1 cellular context compared by ENCODE assay signal in the genomic region with DNA sequence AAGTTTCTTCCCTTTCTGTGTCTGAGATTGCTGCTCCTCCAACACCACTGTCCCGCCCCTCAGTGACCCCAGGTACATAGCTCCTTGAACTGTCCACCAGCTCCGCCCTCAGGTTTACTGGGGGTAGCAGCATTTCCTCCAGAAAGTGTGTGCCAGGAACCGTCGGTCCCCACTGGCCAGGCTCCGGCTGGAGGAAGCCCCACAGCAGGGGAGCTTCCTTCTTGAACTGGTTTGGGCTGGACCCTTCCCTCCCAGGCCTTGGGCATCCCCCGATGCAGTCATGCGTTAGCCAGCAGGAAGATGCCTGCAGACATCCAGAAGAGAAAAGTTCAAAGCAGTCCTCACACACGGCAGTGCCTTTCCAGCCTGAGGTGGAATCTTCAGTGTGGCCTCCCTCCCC.
TF ChIP-seq lines count a peak whose summit lies in the region.

No MANE protein-coding gene starts in this region.

TF ChIP-seq in K562, 482 proteins besides CTCF, POLR2A, EP300 and RAD21:
- no peak for TF ChIP-seq KLF16 (IDR thresholded peaks at IDR 0.05)
- TF ChIP-seq CBFB (CRISPR knock-in tag; IDR thresholded peaks at IDR 0.05) = no peak
- no peak for TF ChIP-seq ESRRB (CRISPR knock-in tag; IDR thresholded peaks at IDR 0.05; ENCODE audit: borderline replicate concordance)
- TF ChIP-seq, protein P1, sequence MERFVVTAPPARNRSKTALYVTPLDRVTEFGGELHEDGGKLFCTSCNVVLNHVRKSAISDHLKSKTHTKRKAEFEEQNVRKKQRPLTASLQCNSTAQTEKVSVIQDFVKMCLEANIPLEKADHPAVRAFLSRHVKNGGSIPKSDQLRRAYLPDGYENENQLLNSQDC (CRISPR knock-in tag; IDR thresholded peaks at IDR 0.05) = no peak
- TF ChIP-seq TEAD4 (IDR thresholded peaks at IDR 0.05; ENCODE audit: low read length) = no peak
- no peak for TF ChIP-seq TEAD4 (CRISPR knock-in tag; IDR thresholded peaks at IDR 0.05; ENCODE audit: borderline replicate concordance)
- TF ChIP-seq ZNF253 (CRISPR knock-in tag; conservative IDR thresholded peaks at IDR 0.05) = no peak
- TF ChIP-seq CAMTA2 (CRISPR knock-in tag; conservative IDR thresholded peaks at IDR 0.05) = no peak
- TF ChIP-seq, protein P2, sequence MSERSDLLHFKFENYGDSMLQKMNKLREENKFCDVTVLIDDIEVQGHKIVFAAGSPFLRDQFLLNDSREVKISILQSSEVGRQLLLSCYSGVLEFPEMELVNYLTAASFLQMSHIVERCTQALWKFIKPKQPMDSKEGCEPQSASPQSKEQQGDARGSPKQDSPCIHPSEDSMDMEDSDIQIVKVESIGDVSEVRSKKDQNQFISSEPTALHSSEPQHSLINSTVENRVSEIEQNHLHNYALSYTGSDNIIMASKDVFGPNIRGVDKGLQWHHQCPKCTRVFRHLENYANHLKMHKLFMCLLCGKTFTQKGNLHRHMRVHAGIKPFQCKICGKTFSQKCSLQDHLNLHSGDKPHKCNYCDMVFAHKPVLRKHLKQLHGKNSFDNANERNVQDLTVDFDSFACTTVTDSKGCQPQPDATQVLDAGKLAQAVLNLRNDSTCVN (CRISPR knock-in tag; IDR thresholded peaks at IDR 0.05) = no peak
- no peak for TF ChIP-seq ZNF445 (CRISPR knock-in tag; IDR thresholded peaks at IDR 0.05; ENCODE audit: low read depth)
- TF ChIP-seq HDAC3 (IDR thresholded peaks at IDR 0.05; ENCODE audit: borderline replicate concordance, partially characterized antibody) = no peak
- no peak for TF ChIP-seq SMARCE1 (IDR thresholded peaks at IDR 0.05)
- TF ChIP-seq SMAD4 (CRISPR knock-in tag; conservative IDR thresholded peaks at IDR 0.05) = no peak
- TF ChIP-seq MBD2 (IDR thresholded peaks at IDR 0.05; ENCODE audit: borderline replicate concordance, low read depth) = no peak
- TF ChIP-seq, protein P3, sequence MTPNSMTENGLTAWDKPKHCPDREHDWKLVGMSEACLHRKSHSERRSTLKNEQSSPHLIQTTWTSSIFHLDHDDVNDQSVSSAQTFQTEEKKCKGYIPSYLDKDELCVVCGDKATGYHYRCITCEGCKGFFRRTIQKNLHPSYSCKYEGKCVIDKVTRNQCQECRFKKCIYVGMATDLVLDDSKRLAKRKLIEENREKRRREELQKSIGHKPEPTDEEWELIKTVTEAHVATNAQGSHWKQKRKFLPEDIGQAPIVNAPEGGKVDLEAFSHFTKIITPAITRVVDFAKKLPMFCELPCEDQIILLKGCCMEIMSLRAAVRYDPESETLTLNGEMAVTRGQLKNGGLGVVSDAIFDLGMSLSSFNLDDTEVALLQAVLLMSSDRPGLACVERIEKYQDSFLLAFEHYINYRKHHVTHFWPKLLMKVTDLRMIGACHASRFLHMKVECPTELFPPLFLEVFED (CRISPR knock-in tag; conservative IDR thresholded peaks at IDR 0.05) = no peak
- no peak for TF ChIP-seq GTF2A2 (tag; IDR thresholded peaks at IDR 0.05)
- TF ChIP-seq POLR3A (IDR thresholded peaks at IDR 0.05; ENCODE audit: borderline replicate concordance, extremely low read depth, insufficient read depth, insufficient read length) = no peak
- no peak for TF ChIP-seq BCL6 (CRISPR knock-in tag; IDR thresholded peaks at IDR 0.05)
